ENCODE assay signal across 19 cellular contexts in genomic region chr7:28678421-28678965, GRCh38.
A peak's percentile ranks its signal among the peaks of the same experiment; 100 is the strongest.
DNase-seq lines count a peak whose midpoint lies in the region; TF ChIP-seq lines count a peak whose summit lies in the region.
"Had no signal": no experiment of that assay in that cellular context is flagged by ENCODE, and none has a peak within 500 bp of the region (broad histone marks: within the 10 kb centered on the region; RNA-seq: fewer than 3 reads in every experiment).

No MANE protein-coding gene starts in this region.

- H4K20me1 ChIP-seq in mammary epithelial cell (ENCODE audit: insufficient read depth, low read length) (no peaks in the 10 kb centered on the region), hepatocyte (ENCODE audit: insufficient read depth, poor library complexity, severe bottlenecking) (no peaks in the 10 kb centered on the region), smooth muscle cell (ENCODE audit: low read depth) (no peaks in the 10 kb centered on the region)
- H4K20me1 ChIP-seq: BLaER1 had no signal

- H3K36me3 Mint-ChIP-seq in MCF 10A (ENCODE audit: insufficient read depth, unreplicated experiment): no peaks in the 10 kb centered on the region
- no peaks in the 10 kb centered on the region for H3K36me3 Mint-ChIP-seq in activated naive CD8-positive, alpha-beta T cell treated with anti-CD3 and anti-CD28 coated beads for 36 hours

- H3K27me3 ChIP-seq in mammary epithelial cell (ENCODE audit: insufficient read depth, low read length) (no peaks in the 10 kb centered on the region), hepatocyte (no peaks in the 10 kb centered on the region), smooth muscle cell (ENCODE audit: low read depth) (no peaks in the 10 kb centered on the region)
- H3K27me3 ChIP-seq: BLaER1, MG63 had no signal

- H3K9me3 ChIP-seq in mammary epithelial cell (replicated peaks; ENCODE audit: insufficient read depth, low read length): no peaks in the 10 kb centered on the region
- H3K9me3 ChIP-seq in hepatocyte (ENCODE audit: low read depth): no peaks in the 10 kb centered on the region
- no peaks in the 10 kb centered on the region for H3K9me3 ChIP-seq in smooth muscle cell (replicated peaks; ENCODE audit: low read depth)
- H3K9me3 ChIP-seq: BLaER1, MG63 had no signal

- H3K27ac ChIP-seq in mammary epithelial cell (ENCODE audit: insufficient read depth, low read depth, low read length) (no peak overlapping the region), hepatocyte (no peak overlapping the region), smooth muscle cell (ENCODE audit: low read depth) (no peak overlapping the region)
- H3K27ac ChIP-seq: BLaER1 had no signal

- POLR2A ChIA-PET in MCF 10A (lab: Yijun Ruan, JAX): no interaction called here

- no peaks in the 10 kb centered on the region for H3K9me3 Mint-ChIP-seq in MCF 10A (ENCODE audit: unreplicated experiment)
- no peaks in the 10 kb centered on the region for H3K9me3 Mint-ChIP-seq in activated naive CD8-positive, alpha-beta T cell treated with anti-CD3 and anti-CD28 coated beads for 36 hours

- no peaks in the 10 kb centered on the region for H3K9me2 ChIP-seq in hepatocyte (replicated peaks; ENCODE audit: insufficient read depth)

- no peak for TF ChIP-seq CTCF in mammary epithelial cell (conservative IDR thresholded peaks at IDR 0.05 in 1 of 2, IDR thresholded peaks at IDR 0.05 in 1 of 2; ENCODE audit: extremely low read depth in 1 of 2, insufficient read depth in 1 of 2, low read depth in 1 of 2, low read length in 2 of 2)
- TF ChIP-seq CTCF in MCF 10A (IDR thresholded peaks at IDR 0.05; ENCODE audit: unreplicated experiment): no peak
- TF ChIP-seq CTCF in astrocyte of the cerebellum (IDR thresholded peaks at IDR 0.05; ENCODE audit: low read depth, low read length, missing control alignments): no peak
- no peak for TF ChIP-seq CTCF in hepatocyte (IDR thresholded peaks at IDR 0.05; ENCODE audit: poor library complexity)
- TF ChIP-seq CTCF in smooth muscle cell (IDR thresholded peaks at IDR 0.05; ENCODE audit: borderline replicate concordance, insufficient read depth, poor library complexity, severe bottlenecking): no peak

- BruUV-seq in mammary epithelial cell (replicated peaks; lab: Mats Ljungman, UMichigan) (no TSS peak), MCF 10A (replicated peaks; lab: Mats Ljungman, UMichigan) (no TSS peak)

- peaks cover 12% of the 10 kb centered on the region for H3K4me1 Mint-ChIP-seq in MCF 10A (ENCODE audit: insufficient read depth, unreplicated experiment)
- H3K4me1 Mint-ChIP-seq in activated naive CD8-positive, alpha-beta T cell treated with anti-CD3 and anti-CD28 coated beads for 36 hours: no peaks in the 10 kb centered on the region

- H3K79me2 ChIP-seq in mammary epithelial cell (ENCODE audit: insufficient read depth, low read length) (no peaks in the 10 kb centered on the region), hepatocyte (no peaks in the 10 kb centered on the region), smooth muscle cell (ENCODE audit: low read depth) (no peaks in the 10 kb centered on the region)

- dilution Hi-C loops in mammary epithelial cell (cut with HindIII; ENCODE audit: low sequenced_read_pairs): no loop called here

- H3K4me3 ChIP-seq in mammary epithelial cell (replicated peaks in 1 of 3; ENCODE audit: insufficient read depth in 1 of 3, low read depth in 2 of 3, low read length in 3 of 3) (no peak overlapping the region), astrocyte of the cerebellum (ENCODE audit: low read depth, low read length) (no peak overlapping the region), hepatocyte (no peak overlapping the region), smooth muscle cell (no peak overlapping the region)
- H3K4me3 ChIP-seq: BLaER1, MG63 had no signal

- H3K27ac Mint-ChIP-seq in MCF 10A (ENCODE audit: low read depth, unreplicated experiment): no peak overlapping the region
- H3K27ac Mint-ChIP-seq in activated naive CD8-positive, alpha-beta T cell treated with anti-CD3 and anti-CD28 coated beads for 36 hours: no peak overlapping the region

- intact Hi-C loops in mammary epithelial cell (cut with micrococcal nuclease): no loop called here
- intact Hi-C loops in MCF 10A (cut with micrococcal nuclease): no loop called here

- peak overlapping the region; percentile 54 for H3K4me2 ChIP-seq in mammary epithelial cell (ENCODE audit: insufficient read depth, low read depth, low read length)
- H3K4me2 ChIP-seq in hepatocyte: peak overlapping the region; percentile 52
- peak overlapping the region; percentile 56 for H3K4me2 ChIP-seq in smooth muscle cell
- H3K4me2 ChIP-seq: BLaER1 had no signal

- 8% methylated on average over 2 of the region's 2 CpGs for WGBS in mammary epithelial cell (ENCODE audit: low coverage, missing lambda C conversion rate)
- WGBS in hepatocyte (ENCODE audit: low lambda C conversion rate, missing lambda C conversion rate): 46% methylated on average over 2 of the region's 2 CpGs
- WGBS in smooth muscle cell (ENCODE audit: low lambda C conversion rate): 43% methylated on average over 2 of the region's 2 CpGs

- no peak overlapping the region for H3K4me3 Mint-ChIP-seq in MCF 10A (ENCODE audit: unreplicated experiment)
- no peak overlapping the region for H3K4me3 Mint-ChIP-seq in activated naive CD8-positive, alpha-beta T cell treated with anti-CD3 and anti-CD28 coated beads for 36 hours

- H3F3A ChIP-seq in smooth muscle cell (ENCODE audit: low read depth): no peaks in the 10 kb centered on the region

- in situ Hi-C loops in mammary epithelial cell (cut with MboI; ENCODE audit: low sequenced_read_pairs in 2 of 2) (no loop called here), astrocyte of the cerebellum (cut with HindIII; ENCODE audit: low sequenced_read_pairs) (no loop called here)

- peak; percentile 32 for DNase-seq in mammary epithelial cell
- no peak for DNase-seq in MCF 10A (ENCODE audit: unreplicated experiment)
- DNase-seq in astrocyte of the cerebellum (ENCODE audit: low read depth): peak; percentile 31
- DNase-seq in hepatocyte (ENCODE audit: low spot score): no peak
- no peak for DNase-seq in smooth muscle cell (lab: John Stamatoyannopoulos, UW; ENCODE audit: unreplicated experiment)
- no peak for DNase-seq in activated naive CD8-positive, alpha-beta T cell treated with anti-CD3 and anti-CD28 coated beads for 36 hours
- DNase-seq in SIG-M5 (lab: John Stamatoyannopoulos, UW): no peak
- DNase-seq in NCI-H1105 (lab: John Stamatoyannopoulos, UW): no peak
- DNase-seq: 8988T; DND-41; GOT3; KBM-7; MG63; NCI-H1092 treated with DMSO at 0.1 percent for 48 hours; NCI-H1694 treated with DMSO at 0.1 percent for 48 hours; NCI-H345; NK-92 treated with Interleukin-12 subunit alpha and Interleukin-12 subunit beta, amount 100 ng/mL, for 24 hours; PC-3 had no signal

- no peaks in the 10 kb centered on the region for H3K27me3 Mint-ChIP-seq in MCF 10A (ENCODE audit: insufficient read depth, unreplicated experiment)
- peaks cover 3% of the 10 kb centered on the region for H3K27me3 Mint-ChIP-seq in activated naive CD8-positive, alpha-beta T cell treated with anti-CD3 and anti-CD28 coated beads for 36 hours

- no peaks in the 10 kb centered on the region for H3K36me3 ChIP-seq in mammary epithelial cell (ENCODE audit: insufficient read depth, low read length)
- H3K36me3 ChIP-seq in hepatocyte (replicated peaks; ENCODE audit: insufficient read depth, low read depth): no peaks in the 10 kb centered on the region
- no peaks in the 10 kb centered on the region for H3K36me3 ChIP-seq in smooth muscle cell (ENCODE audit: low read depth)
- H3K36me3 ChIP-seq: BLaER1 had no signal

- CTCF ChIA-PET in mammary epithelial cell (lab: Charles Lee; ENCODE audit: low non-redundant PET): no interaction called here
- CTCF ChIA-PET in MCF 10A (lab: Yijun Ruan, JAX): interaction anchor here (0.6 to 0.7 kb wide), 4 partner anchors 10 to 443 kb away, joined by 3 to 5 read pairs (median 4); no protein-coding TSS in a partner anchor

- no peak overlapping the region for H3K9ac ChIP-seq in mammary epithelial cell (ENCODE audit: insufficient read depth, low read length)
- H3K9ac ChIP-seq in smooth muscle cell (ENCODE audit: low read depth): no peak overlapping the region
- H3K9ac ChIP-seq: BLaER1 had no signal

- H3K4me1 ChIP-seq in mammary epithelial cell (ENCODE audit: insufficient read depth, low read length) (peaks cover 26% of the 10 kb centered on the region), hepatocyte (ENCODE audit: insufficient read depth) (no peaks in the 10 kb centered on the region), smooth muscle cell (ENCODE audit: low read depth) (peaks cover 4% of the 10 kb centered on the region)

- H2AFZ ChIP-seq in mammary epithelial cell (ENCODE audit: low read depth, low read length) (no peak overlapping the region), hepatocyte (no peak overlapping the region), smooth muscle cell (ENCODE audit: low read depth) (no peak overlapping the region)

Comparison
In these comparisons a context has a peak if more than half of its experiments do, and no peak if none do; other contexts are left out.
1. DNase-seq: peak in mammary epithelial cell (single experiment) and astrocyte of the cerebellum (single experiment); none in MCF 10A (single experiment), hepatocyte (single experiment), smooth muscle cell (single experiment), activated naive CD8-positive, alpha-beta T cell treated with anti-CD3 and anti-CD28 coated beads for 36 hours (single experiment), SIG-M5 (single experiment) and NCI-H1105 (single experiment).
2. Peak in every context shown above with its lines, with median percentiles within 50 percentile points of each other: H3K4me2 ChIP-seq.